22 cellular contexts compared by ENCODE assay signal in genomic region chr14:22403286-22403685, GRCh38.
"Had no signal": no experiment of that assay in that cellular context is flagged by ENCODE, and none has a peak within 500 bp of the region (broad histone marks: within the 10 kb centered on the region; RNA-seq: fewer than 3 reads in every experiment).

No MANE protein-coding gene starts in this region.

- H3K27ac ChIP-seq: esophagus muscularis mucosa, neural progenitor cell, upper lobe of left lung, WERI-Rb-1 had no signal

- H3K4me3 ChIP-seq: esophagus muscularis mucosa, mucosa of descending colon, neural progenitor cell, upper lobe of left lung had no signal

- H3K9me3 Mint-ChIP-seq: activated naive CD4-positive, alpha-beta T cell treated with anti-CD3 and anti-CD28 coated beads, Interleukin-2, amount 50 U/mL, for 72 hours; activated T-helper 1 cell treated with anti-CD3 and anti-CD28 coated beads, Interleukin-12 subunit alpha, Interleukin-12 subunit beta, Interleukin-2, Interleukin-4 antibody, amounts not matched to agents 30 ng/mL and 10 ng/mL and 1 ng/mL, durations not matched to agents 14 hours and 24 hours and 36 hours; naive thymus-derived CD4-positive, alpha-beta T cell; T-cell; T-helper 2 cell treated with Interferon-gamma antibody and Interleukin-4, amounts not matched to agents 5 μg/mL and 100 μg/mL, for 36 hours had no signal

- H3K27ac Mint-ChIP-seq: activated CD8-positive, alpha-beta T cell treated with anti-CD3 and anti-CD28 coated beads, Interleukin-2, amount 10 ng/mL, durations not matched to agents 7 days and 5 days; activated naive CD4-positive, alpha-beta T cell treated with anti-CD3 and anti-CD28 coated beads, Interleukin-2, amount 50 U/mL, for 72 hours; activated T-helper 1 cell treated with anti-CD3 and anti-CD28 coated beads, Interleukin-12 subunit alpha, Interleukin-12 subunit beta, Interleukin-2, Interleukin-4 antibody, amounts not matched to agents 30 ng/mL and 10 ng/mL and 1 ng/mL, durations not matched to agents 14 hours and 24 hours and 36 hours; brain; naive thymus-derived CD4-positive, alpha-beta T cell; neural progenitor cell; T-cell; T-helper 2 cell treated with Interferon-gamma antibody and Interleukin-4, amounts not matched to agents 5 μg/mL and 100 μg/mL, for 36 hours had no signal

- H3K4me1 ChIP-seq: upper lobe of left lung had no signal

- H3K9ac ChIP-seq: neural progenitor cell had no signal

- H3K4me1 Mint-ChIP-seq: naive thymus-derived CD4-positive, alpha-beta T cell; T-cell had no signal

- DNase-seq: activated CD4-positive, alpha-beta T cell treated with anti-CD3 and anti-CD28 coated beads for 1 hour; activated CD4-positive, alpha-beta T cell treated with anti-CD3 and anti-CD28 coated beads, Interleukin-2, amount 50 U/mL, for 1 hour; activated CD8-positive, alpha-beta T cell treated with anti-CD3 and anti-CD28 coated beads, Interleukin-2, amount 10 ng/mL, durations not matched to agents 7 days and 5 days; activated gamma-delta T cell treated with Interleukin-2 at 50 U/mL for 16 hours; amniotic stem cell; effector memory CD4-positive, alpha-beta T cell; hypothalamus; left cardiac atrium; mucosa of descending colon; naive thymus-derived CD4-positive, alpha-beta T cell; stimulated activated CD4-positive, alpha-beta T cell treated with anti-CD3 and anti-CD28 coated beads, Interleukin-12 subunit alpha, Interleukin-12 subunit beta, amount 100 ng/mL, for 4 hours; stimulated activated CD4-positive, alpha-beta T cell treated with anti-CD3 and anti-CD28 coated beads, Interleukin-4, amount 100 ng/mL, for 4 hours; stimulated activated naive CD8-positive, alpha-beta T cell treated with anti-CD3 and anti-CD28 coated beads, Interleukin-15, Interleukin-2, amounts not matched to agents 100 U/mL and 50 U/mL, for 24 hours; T-cell; upper lobe of left lung; WERI-Rb-1 had no signal

- H3K27me3 ChIP-seq: esophagus muscularis mucosa, neural progenitor cell, upper lobe of left lung had no signal

- H3K36me3 ChIP-seq: esophagus muscularis mucosa, neural progenitor cell, upper lobe of left lung, WERI-Rb-1 had no signal

- H3K4me3 Mint-ChIP-seq: activated CD8-positive, alpha-beta T cell treated with anti-CD3 and anti-CD28 coated beads, Interleukin-2, amount 10 ng/mL, durations not matched to agents 7 days and 5 days; activated T-helper 1 cell treated with anti-CD3 and anti-CD28 coated beads, Interleukin-12 subunit alpha, Interleukin-12 subunit beta, Interleukin-2, Interleukin-4 antibody, amounts not matched to agents 30 ng/mL and 10 ng/mL and 1 ng/mL, durations not matched to agents 14 hours and 24 hours and 36 hours; brain; naive thymus-derived CD4-positive, alpha-beta T cell; neural progenitor cell; T-cell; T-helper 2 cell treated with Interferon-gamma antibody and Interleukin-4, amounts not matched to agents 5 μg/mL and 100 μg/mL, for 36 hours had no signal

- H3K4me2 ChIP-seq: neural progenitor cell had no signal

- H3K36me3 Mint-ChIP-seq: activated naive CD4-positive, alpha-beta T cell treated with anti-CD3 and anti-CD28 coated beads, Interleukin-2, amount 50 U/mL, for 72 hours; brain; naive thymus-derived CD4-positive, alpha-beta T cell; T-cell had no signal

- H2AFZ ChIP-seq: neural progenitor cell had no signal

- H3K27me3 Mint-ChIP-seq: naive thymus-derived CD4-positive, alpha-beta T cell; T-cell had no signal

- H3K9me3 ChIP-seq: esophagus muscularis mucosa, mucosa of descending colon, upper lobe of left lung had no signal
